In the genomic region with DNA sequence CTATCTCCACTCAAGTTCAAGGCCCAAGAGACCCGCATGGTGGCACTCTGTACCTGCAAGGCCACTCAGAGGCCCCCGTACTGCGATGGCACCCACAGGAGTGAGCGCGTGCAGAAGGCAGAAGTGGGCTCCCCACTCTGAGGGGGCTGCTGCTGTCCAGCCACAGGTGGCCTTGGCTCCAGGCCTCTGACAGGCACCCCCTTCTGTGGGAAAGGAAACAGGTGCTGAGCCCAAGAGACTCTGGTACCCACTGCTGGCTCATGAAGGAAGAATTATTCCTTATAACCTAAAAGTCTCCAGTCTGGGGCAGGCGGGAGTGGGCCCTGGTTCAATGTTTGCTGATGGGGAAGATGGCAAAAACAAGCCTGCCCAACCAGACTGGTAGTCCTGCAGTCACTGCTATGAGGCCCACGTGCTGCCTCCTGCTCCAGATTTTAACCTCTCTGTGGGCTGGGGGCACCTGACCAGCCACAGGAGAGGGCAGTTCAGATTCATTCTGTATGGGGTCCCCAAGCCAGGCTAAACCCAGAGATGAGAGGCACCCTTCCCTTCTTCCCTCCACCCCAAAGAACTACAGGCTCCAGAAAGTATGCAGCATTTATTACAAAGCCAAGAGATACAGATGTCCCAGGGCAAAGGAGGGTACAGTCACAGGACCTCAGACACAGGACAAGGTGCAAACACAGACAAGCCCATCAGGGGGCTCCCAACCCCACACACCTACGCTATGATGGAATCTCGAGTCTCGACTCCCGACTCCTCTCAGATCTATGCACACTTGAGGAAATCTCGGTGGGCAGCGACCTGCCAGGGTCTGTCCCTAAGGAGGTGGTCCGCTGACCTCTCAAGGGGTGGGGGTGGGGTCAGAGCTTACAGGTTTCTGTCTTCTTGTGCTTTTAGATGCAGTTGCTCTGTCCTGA, we compare ENCODE assay signal across 2 cellular contexts.
A peak's percentile ranks its signal among the peaks of the same experiment; 100 is the strongest.
TF ChIP-seq lines count a peak whose summit lies in the region.

No MANE protein-coding gene starts in this region.

TF ChIP-seq in PFSK-1, 5 proteins besides CTCF, POLR2A, EP300 and RAD21:
- no peak for TF ChIP-seq FOXP2 (optimal IDR thresholded peaks at IDR 0.05; ENCODE audit: borderline replicate concordance, extremely low read depth, extremely low read length, insufficient read depth)
- TF ChIP-seq TAF1 (IDR thresholded peaks at IDR 0.05; ENCODE audit: borderline replicate concordance, insufficient read depth, low read length) = no peak
- TF ChIP-seq, protein P1, sequence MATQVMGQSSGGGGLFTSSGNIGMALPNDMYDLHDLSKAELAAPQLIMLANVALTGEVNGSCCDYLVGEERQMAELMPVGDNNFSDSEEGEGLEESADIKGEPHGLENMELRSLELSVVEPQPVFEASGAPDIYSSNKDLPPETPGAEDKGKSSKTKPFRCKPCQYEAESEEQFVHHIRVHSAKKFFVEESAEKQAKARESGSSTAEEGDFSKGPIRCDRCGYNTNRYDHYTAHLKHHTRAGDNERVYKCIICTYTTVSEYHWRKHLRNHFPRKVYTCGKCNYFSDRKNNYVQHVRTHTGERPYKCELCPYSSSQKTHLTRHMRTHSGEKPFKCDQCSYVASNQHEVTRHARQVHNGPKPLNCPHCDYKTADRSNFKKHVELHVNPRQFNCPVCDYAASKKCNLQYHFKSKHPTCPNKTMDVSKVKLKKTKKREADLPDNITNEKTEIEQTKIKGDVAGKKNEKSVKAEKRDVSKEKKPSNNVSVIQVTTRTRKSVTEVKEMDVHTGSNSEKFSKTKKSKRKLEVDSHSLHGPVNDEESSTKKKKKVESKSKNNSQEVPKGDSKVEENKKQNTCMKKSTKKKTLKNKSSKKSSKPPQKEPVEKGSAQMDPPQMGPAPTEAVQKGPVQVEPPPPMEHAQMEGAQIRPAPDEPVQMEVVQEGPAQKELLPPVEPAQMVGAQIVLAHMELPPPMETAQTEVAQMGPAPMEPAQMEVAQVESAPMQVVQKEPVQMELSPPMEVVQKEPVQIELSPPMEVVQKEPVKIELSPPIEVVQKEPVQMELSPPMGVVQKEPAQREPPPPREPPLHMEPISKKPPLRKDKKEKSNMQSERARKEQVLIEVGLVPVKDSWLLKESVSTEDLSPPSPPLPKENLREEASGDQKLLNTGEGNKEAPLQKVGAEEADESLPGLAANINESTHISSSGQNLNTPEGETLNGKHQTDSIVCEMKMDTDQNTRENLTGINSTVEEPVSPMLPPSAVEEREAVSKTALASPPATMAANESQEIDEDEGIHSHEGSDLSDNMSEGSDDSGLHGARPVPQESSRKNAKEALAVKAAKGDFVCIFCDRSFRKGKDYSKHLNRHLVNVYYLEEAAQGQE (IDR thresholded peaks at IDR 0.05; ENCODE audit: insufficient read depth in 1 of 2, low read depth in 2 of 2, low read length in 2 of 2) = no peak
- TF ChIP-seq SIN3A (IDR thresholded peaks at IDR 0.05; ENCODE audit: borderline replicate concordance, insufficient read depth, low read length) = peak; percentile 46; the same call in 1 of the 2 replicates
- TF ChIP-seq POLR2AphosphoS5 (IDR thresholded peaks at IDR 0.05; ENCODE audit: low read depth, low read length) = peak; percentile 50; the same call in 1 of the 2 replicates

TF ChIP-seq in H1, 55 proteins besides CTCF, POLR2A, EP300 and RAD21:
- TF ChIP-seq JUN (IDR thresholded peaks at IDR 0.05; ENCODE audit: low read depth, low read length) (no peak), NANOG (IDR thresholded peaks at IDR 0.05; ENCODE audit: insufficient read depth, low read depth, low read length, poor library complexity, severe bottlenecking) (no peak), CEBPB (IDR thresholded peaks at IDR 0.05; ENCODE audit: low read depth, low read length) (no peak), RNF2 (IDR thresholded peaks at IDR 0.05; ENCODE audit: borderline replicate concordance, low read depth, low read length, missing control alignments, poor library complexity, severe bottlenecking) (no peak), CHD1 (IDR thresholded peaks at IDR 0.05; ENCODE audit: low read depth, low read length) (no peak), TAF1 (IDR thresholded peaks at IDR 0.05; ENCODE audit: low read depth, low read length) (no peak), POLR2AphosphoS5 (IDR thresholded peaks at IDR 0.05; ENCODE audit: low read depth, low read length) (no peak), EGR1 (IDR thresholded peaks at IDR 0.05; ENCODE audit: borderline replicate concordance, low read depth, low read length) (no peak)
- TF ChIP-seq, protein P2, sequence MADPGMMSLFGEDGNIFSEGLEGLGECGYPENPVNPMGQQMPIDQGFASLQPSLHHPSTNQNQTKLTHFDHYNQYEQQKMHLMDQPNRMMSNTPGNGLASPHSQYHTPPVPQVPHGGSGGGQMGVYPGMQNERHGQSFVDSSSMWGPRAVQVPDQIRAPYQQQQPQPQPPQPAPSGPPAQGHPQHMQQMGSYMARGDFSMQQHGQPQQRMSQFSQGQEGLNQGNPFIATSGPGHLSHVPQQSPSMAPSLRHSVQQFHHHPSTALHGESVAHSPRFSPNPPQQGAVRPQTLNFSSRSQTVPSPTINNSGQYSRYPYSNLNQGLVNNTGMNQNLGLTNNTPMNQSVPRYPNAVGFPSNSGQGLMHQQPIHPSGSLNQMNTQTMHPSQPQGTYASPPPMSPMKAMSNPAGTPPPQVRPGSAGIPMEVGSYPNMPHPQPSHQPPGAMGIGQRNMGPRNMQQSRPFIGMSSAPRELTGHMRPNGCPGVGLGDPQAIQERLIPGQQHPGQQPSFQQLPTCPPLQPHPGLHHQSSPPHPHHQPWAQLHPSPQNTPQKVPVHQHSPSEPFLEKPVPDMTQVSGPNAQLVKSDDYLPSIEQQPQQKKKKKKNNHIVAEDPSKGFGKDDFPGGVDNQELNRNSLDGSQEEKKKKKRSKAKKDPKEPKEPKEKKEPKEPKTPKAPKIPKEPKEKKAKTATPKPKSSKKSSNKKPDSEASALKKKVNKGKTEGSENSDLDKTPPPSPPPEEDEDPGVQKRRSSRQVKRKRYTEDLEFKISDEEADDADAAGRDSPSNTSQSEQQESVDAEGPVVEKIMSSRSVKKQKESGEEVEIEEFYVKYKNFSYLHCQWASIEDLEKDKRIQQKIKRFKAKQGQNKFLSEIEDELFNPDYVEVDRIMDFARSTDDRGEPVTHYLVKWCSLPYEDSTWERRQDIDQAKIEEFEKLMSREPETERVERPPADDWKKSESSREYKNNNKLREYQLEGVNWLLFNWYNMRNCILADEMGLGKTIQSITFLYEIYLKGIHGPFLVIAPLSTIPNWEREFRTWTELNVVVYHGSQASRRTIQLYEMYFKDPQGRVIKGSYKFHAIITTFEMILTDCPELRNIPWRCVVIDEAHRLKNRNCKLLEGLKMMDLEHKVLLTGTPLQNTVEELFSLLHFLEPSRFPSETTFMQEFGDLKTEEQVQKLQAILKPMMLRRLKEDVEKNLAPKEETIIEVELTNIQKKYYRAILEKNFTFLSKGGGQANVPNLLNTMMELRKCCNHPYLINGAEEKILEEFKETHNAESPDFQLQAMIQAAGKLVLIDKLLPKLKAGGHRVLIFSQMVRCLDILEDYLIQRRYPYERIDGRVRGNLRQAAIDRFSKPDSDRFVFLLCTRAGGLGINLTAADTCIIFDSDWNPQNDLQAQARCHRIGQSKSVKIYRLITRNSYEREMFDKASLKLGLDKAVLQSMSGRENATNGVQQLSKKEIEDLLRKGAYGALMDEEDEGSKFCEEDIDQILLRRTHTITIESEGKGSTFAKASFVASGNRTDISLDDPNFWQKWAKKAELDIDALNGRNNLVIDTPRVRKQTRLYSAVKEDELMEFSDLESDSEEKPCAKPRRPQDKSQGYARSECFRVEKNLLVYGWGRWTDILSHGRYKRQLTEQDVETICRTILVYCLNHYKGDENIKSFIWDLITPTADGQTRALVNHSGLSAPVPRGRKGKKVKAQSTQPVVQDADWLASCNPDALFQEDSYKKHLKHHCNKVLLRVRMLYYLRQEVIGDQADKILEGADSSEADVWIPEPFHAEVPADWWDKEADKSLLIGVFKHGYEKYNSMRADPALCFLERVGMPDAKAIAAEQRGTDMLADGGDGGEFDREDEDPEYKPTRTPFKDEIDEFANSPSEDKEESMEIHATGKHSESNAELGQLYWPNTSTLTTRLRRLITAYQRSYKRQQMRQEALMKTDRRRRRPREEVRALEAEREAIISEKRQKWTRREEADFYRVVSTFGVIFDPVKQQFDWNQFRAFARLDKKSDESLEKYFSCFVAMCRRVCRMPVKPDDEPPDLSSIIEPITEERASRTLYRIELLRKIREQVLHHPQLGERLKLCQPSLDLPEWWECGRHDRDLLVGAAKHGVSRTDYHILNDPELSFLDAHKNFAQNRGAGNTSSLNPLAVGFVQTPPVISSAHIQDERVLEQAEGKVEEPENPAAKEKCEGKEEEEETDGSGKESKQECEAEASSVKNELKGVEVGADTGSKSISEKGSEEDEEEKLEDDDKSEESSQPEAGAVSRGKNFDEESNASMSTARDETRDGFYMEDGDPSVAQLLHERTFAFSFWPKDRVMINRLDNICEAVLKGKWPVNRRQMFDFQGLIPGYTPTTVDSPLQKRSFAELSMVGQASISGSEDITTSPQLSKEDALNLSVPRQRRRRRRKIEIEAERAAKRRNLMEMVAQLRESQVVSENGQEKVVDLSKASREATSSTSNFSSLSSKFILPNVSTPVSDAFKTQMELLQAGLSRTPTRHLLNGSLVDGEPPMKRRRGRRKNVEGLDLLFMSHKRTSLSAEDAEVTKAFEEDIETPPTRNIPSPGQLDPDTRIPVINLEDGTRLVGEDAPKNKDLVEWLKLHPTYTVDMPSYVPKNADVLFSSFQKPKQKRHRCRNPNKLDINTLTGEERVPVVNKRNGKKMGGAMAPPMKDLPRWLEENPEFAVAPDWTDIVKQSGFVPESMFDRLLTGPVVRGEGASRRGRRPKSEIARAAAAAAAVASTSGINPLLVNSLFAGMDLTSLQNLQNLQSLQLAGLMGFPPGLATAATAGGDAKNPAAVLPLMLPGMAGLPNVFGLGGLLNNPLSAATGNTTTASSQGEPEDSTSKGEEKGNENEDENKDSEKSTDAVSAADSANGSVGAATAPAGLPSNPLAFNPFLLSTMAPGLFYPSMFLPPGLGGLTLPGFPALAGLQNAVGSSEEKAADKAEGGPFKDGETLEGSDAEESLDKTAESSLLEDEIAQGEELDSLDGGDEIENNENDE (IDR thresholded peaks at IDR 0.05; ENCODE audit: insufficient replicate concordance, low read length) = no peak
